ENCODE assay signal across 8 cellular contexts in genomic region chr22:42282943-42283287, GRCh38. TPM values are rescaled to one million over a fixed set of nuclear protein-coding genes. Genes with fewer than 3 reads are reported as not detected.
DNase-seq lines count a peak whose midpoint lies in the region; ATAC-seq and TF ChIP-seq lines count a peak whose summit lies in the region.

No MANE protein-coding gene starts in this region.

- ATAC-seq in naive B cell (ENCODE audit: low read depth in 2 of 2): no peak
- no peak for ATAC-seq in HG02885 (IDR thresholded peaks at IDR 0.05; ENCODE audit: poor library complexity, unreplicated experiment)

- no peak overlapping the region for H3K27ac Mint-ChIP-seq in activated naive CD8-positive, alpha-beta T cell
- H3K27ac Mint-ChIP-seq in activated naive CD8-positive, alpha-beta T cell treated with anti-CD3 and anti-CD28 coated beads for 36 hours: no peak overlapping the region
- H3K27ac Mint-ChIP-seq in brain (peak overlapping the region; percentile 93 to 99 (median 96)), naive B cell (no peak overlapping the region), type B pancreatic cell (peak overlapping the region; percentile 54)

- peak overlapping the region; percentile 65 for H3K4me3 Mint-ChIP-seq in activated naive CD8-positive, alpha-beta T cell
- no peak overlapping the region for H3K4me3 Mint-ChIP-seq in activated naive CD8-positive, alpha-beta T cell treated with anti-CD3 and anti-CD28 coated beads for 36 hours
- H3K4me3 Mint-ChIP-seq in brain: peak overlapping the region; percentile 73 to 89 (median 85)
- peak overlapping the region; percentile 21 to 89 (median 62) for H3K4me3 Mint-ChIP-seq in naive B cell
- peak overlapping the region; percentile 79 for H3K4me3 Mint-ChIP-seq in type B pancreatic cell

- intact Hi-C loops in spleen (cut with DNase I; ENCODE audit: low total_unique reads): no loop called here

- H3K36me3 ChIP-seq in WERI-Rb-1 (peaks cover under 1% of the 10 kb centered on the region), spleen (no peaks in the 10 kb centered on the region)

- no peaks in the 10 kb centered on the region for H3K27me3 Mint-ChIP-seq in activated naive CD8-positive, alpha-beta T cell
- peaks cover 11% of the 10 kb centered on the region for H3K27me3 Mint-ChIP-seq in activated naive CD8-positive, alpha-beta T cell treated with anti-CD3 and anti-CD28 coated beads for 36 hours
- H3K27me3 Mint-ChIP-seq in brain (peaks cover 19% of the 10 kb centered on the region), naive B cell (peaks cover 17 to 52% (median 39%) of the 10 kb centered on the region in 3 donors), type B pancreatic cell (peaks cover 43% of the 10 kb centered on the region)

- 33 to 49% (median 43%) methylated on average over 14 of the region's 14 CpGs for WGBS in spleen, 5 donors

- H3K36me3 Mint-ChIP-seq in activated naive CD8-positive, alpha-beta T cell: no peaks in the 10 kb centered on the region
- H3K36me3 Mint-ChIP-seq in activated naive CD8-positive, alpha-beta T cell treated with anti-CD3 and anti-CD28 coated beads for 36 hours: no peaks in the 10 kb centered on the region
- H3K36me3 Mint-ChIP-seq in brain (no peaks in the 10 kb centered on the region), naive B cell (no peaks in the 10 kb centered on the region), type B pancreatic cell (no peaks in the 10 kb centered on the region)

- DNase-seq in activated naive CD8-positive, alpha-beta T cell treated with anti-CD3 and anti-CD28 coated beads for 36 hours: no peak
- DNase-seq in naive B cell (no peak), type B pancreatic cell (ENCODE audit: extremely low spot score, unreplicated experiment) (no peak), WERI-Rb-1 (no peak), spleen (no peak)

- H3K4me3 ChIP-seq in WERI-Rb-1 (ENCODE audit: low read depth, low read length) (no peak overlapping the region), spleen (peak overlapping the region in 4 of 8 donors; percentile 24 to 63 (median 32))

- peaks cover 25% of the 10 kb centered on the region for H3K4me1 Mint-ChIP-seq in activated naive CD8-positive, alpha-beta T cell (ENCODE audit: low read depth)
- H3K4me1 Mint-ChIP-seq in activated naive CD8-positive, alpha-beta T cell treated with anti-CD3 and anti-CD28 coated beads for 36 hours: peaks cover 18% of the 10 kb centered on the region
- peaks cover 72% of the 10 kb centered on the region for H3K4me1 Mint-ChIP-seq in brain
- peaks cover 28 to 37% (median 34%) of the 10 kb centered on the region in 3 donors for H3K4me1 Mint-ChIP-seq in naive B cell
- peaks cover 15% of the 10 kb centered on the region for H3K4me1 Mint-ChIP-seq in type B pancreatic cell (ENCODE audit: unreplicated experiment)

- no peak for TF ChIP-seq POLR2A in spleen (IDR thresholded peaks at IDR 0.05)

- H3K9me3 ChIP-seq in WERI-Rb-1 (ENCODE audit: severe bottlenecking) (no peaks in the 10 kb centered on the region), spleen (no peaks in the 10 kb centered on the region)

- H3K27ac ChIP-seq in WERI-Rb-1 (no peak overlapping the region), spleen (peak overlapping the region in 1 of 8 donors; percentile 30)

- H3K9me3 Mint-ChIP-seq in activated naive CD8-positive, alpha-beta T cell (ENCODE audit: low read depth): no peaks in the 10 kb centered on the region
- H3K9me3 Mint-ChIP-seq in activated naive CD8-positive, alpha-beta T cell treated with anti-CD3 and anti-CD28 coated beads for 36 hours: no peaks in the 10 kb centered on the region
- H3K9me3 Mint-ChIP-seq in brain (peaks cover 0 to 2% (median 0%) of the 10 kb centered on the region in 5 experiments), naive B cell (no peaks in the 10 kb centered on the region), type B pancreatic cell (no peaks in the 10 kb centered on the region)

- TF ChIP-seq CTCF in brain (conservative IDR thresholded peaks at IDR 0.05) (no peak), type B pancreatic cell (conservative IDR thresholded peaks at IDR 0.05) (no peak), WERI-Rb-1 (IDR thresholded peaks at IDR 0.05; ENCODE audit: low read depth, low read length) (no peak), spleen (IDR thresholded peaks at IDR 0.05 in 8 of 11, conservative IDR thresholded peaks at IDR 0.05 in 3 of 11) (no peak)

- peaks cover 4 to 50% (median 35%) of the 10 kb centered on the region in 6 donors for H3K4me1 ChIP-seq in spleen

- H3K27me3 ChIP-seq in WERI-Rb-1 (ENCODE audit: insufficient read depth, low read depth, severe bottlenecking) (no peaks in the 10 kb centered on the region), spleen (replicated peaks in 1 of 7) (peaks cover 0 to 60% (median 28%) of the 10 kb centered on the region in 7 donors)

RNA-seq across cellular contexts. Expression of gene TCF20, which starts 12.5 kb away (rescaled TPM):
- total RNA-seq in activated naive CD8-positive, alpha-beta T cell treated with anti-CD3 and anti-CD28 coated beads for 36 hours: 10 to 100 TPM; 62.4 to 68.4 TPM
- polyA plus RNA-seq in brain (ENCODE audit: insufficient read depth, low read depth, low replicate concordance) (19.3 TPM), naive B cell (ENCODE audit: low read depth in 6 of 6) (1 to 10 TPM in 5 of 6 donors, not detected in 1; 1.7 to 4.5 (median 2.3) TPM), spleen (10 to 100 TPM in 1 of 3 donors, 1 to 10 TPM in 2; 4.4 to 10.5 (median 4.9) TPM)
- total RNA-seq in type B pancreatic cell (ENCODE audit: low replicate concordance) (56.5 and 65.1 TPM in 2 replicates), spleen (10 to 100 TPM; 38.5 to 54.1 (median 45.6) TPM)

Comparison
In these comparisons a context has a peak if more than half of its experiments do, and no peak if none do; other contexts are left out.
1. H3K27ac Mint-ChIP-seq: peak in brain (5 of 5) and type B pancreatic cell (single experiment); none in activated naive CD8-positive, alpha-beta T cell (single experiment), activated naive CD8-positive, alpha-beta T cell treated with anti-CD3 and anti-CD28 coated beads for 36 hours (single experiment) and naive B cell (0 of 6).